9 cellular contexts compared by ENCODE assay signal in the genomic region with DNA sequence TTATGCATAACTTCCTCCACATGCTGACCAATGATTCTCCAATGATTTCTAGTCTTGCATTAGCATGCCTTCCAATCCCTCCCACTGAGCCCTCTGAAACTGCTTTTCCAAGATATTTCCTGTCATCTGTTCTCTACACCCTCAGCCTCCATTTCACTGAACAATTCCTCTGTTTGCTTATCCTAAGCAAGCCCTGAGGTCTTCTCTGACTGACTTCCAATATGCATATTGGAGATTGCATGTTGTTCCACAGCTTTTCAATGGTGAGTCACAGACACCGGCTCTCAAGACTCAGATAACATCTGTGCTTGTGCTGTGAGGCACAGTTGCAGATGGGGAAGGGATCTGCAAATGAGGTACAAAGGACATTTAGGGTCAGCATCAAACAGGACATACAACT.
A peak's percentile ranks its signal among the peaks of the same experiment; 100 is the strongest.
DNase-seq lines count a peak whose midpoint lies in the region; ATAC-seq and TF ChIP-seq lines count a peak whose summit lies in the region.
"Had no signal": no experiment of that assay in that cellular context is flagged by ENCODE, and none has a peak within 500 bp of the region (broad histone marks: within the 10 kb centered on the region; RNA-seq: fewer than 3 reads in every experiment).

No MANE protein-coding gene starts in this region.

- in situ Hi-C loops in SK-MEL-5 (cut with HindIII; ENCODE audit: low pct_unique_long_range_greater_than_20kb, low sequenced_read_pairs) = no loop called here

- H3K4me3 Mint-ChIP-seq in activated T-helper 2 cell treated with anti-CD3 and anti-CD28 coated beads, Interferon-gamma antibody, Interleukin-2, Interleukin-4, amounts not matched to agents 10 μg/mL and 5 μg/mL and 100 μg/mL, durations not matched to agents 14 hours and 24 hours and 36 hours (ENCODE audit: low read depth) = no peak overlapping the region

- POLR2A ChIA-PET in AG04449 (lab: Yijun Ruan, JAX) (no interaction called here), GM10248 (lab: Yijun Ruan, JAX) (no interaction called here)

- DNase-seq in AG04449 (ENCODE audit: low read depth, low spot score) (peak; percentile 83), HCEC 1CT (peak; percentile 92), SK-MEL-5 (ENCODE audit: low read depth, low spot score) (peak; percentile 67), foreskin melanocyte (peak; percentile 86), GM10248 (ENCODE audit: extremely low spot score) (no peak)
- DNase-seq in activated T-helper 2 cell treated with anti-CD3 and anti-CD28 coated beads, Interferon-gamma antibody, Interleukin-2, Interleukin-4, amounts not matched to agents 10 μg/mL and 5 μg/mL and 100 μg/mL, durations not matched to agents 14 hours and 24 hours and 36 hours (ENCODE audit: low spot score) = no peak
- DNase-seq: DMS79 had no signal

- ATAC-seq in GM19397 (IDR thresholded peaks at IDR 0.05; ENCODE audit: unreplicated experiment) (no peak), GM21528 (IDR thresholded peaks at IDR 0.05; ENCODE audit: low FRiP score, unreplicated experiment) (no peak)

- H3K4me3 ChIP-seq in AG04449 (ENCODE audit: low read depth, low read length) = no peak overlapping the region

- intact Hi-C loops in activated T-helper 2 cell treated with anti-CD3 and anti-CD28 coated beads, Interferon-gamma antibody, Interleukin-2, Interleukin-4, amounts not matched to agents 10 μg/mL and 5 μg/mL and 100 μg/mL, durations not matched to agents 14 hours and 24 hours and 36 hours (cut with micrococcal nuclease) = no loop called here

- H3K4me1 Mint-ChIP-seq in activated T-helper 2 cell treated with anti-CD3 and anti-CD28 coated beads, Interferon-gamma antibody, Interleukin-2, Interleukin-4, amounts not matched to agents 10 μg/mL and 5 μg/mL and 100 μg/mL, durations not matched to agents 14 hours and 24 hours and 36 hours (ENCODE audit: low read depth) = peaks cover 12% of the 10 kb centered on the region

- no peak overlapping the region for H3K27ac Mint-ChIP-seq in activated T-helper 2 cell treated with anti-CD3 and anti-CD28 coated beads, Interferon-gamma antibody, Interleukin-2, Interleukin-4, amounts not matched to agents 10 μg/mL and 5 μg/mL and 100 μg/mL, durations not matched to agents 14 hours and 24 hours and 36 hours

- H3K27me3 Mint-ChIP-seq in activated T-helper 2 cell treated with anti-CD3 and anti-CD28 coated beads, Interferon-gamma antibody, Interleukin-2, Interleukin-4, amounts not matched to agents 10 μg/mL and 5 μg/mL and 100 μg/mL, durations not matched to agents 14 hours and 24 hours and 36 hours (ENCODE audit: low read depth) = no peaks in the 10 kb centered on the region

- peaks cover 7% of the 10 kb centered on the region for H3K36me3 Mint-ChIP-seq in activated T-helper 2 cell treated with anti-CD3 and anti-CD28 coated beads, Interferon-gamma antibody, Interleukin-2, Interleukin-4, amounts not matched to agents 10 μg/mL and 5 μg/mL and 100 μg/mL, durations not matched to agents 14 hours and 24 hours and 36 hours (ENCODE audit: low read depth)

- CTCF ChIA-PET in AG04449 (lab: Yijun Ruan, JAX) = no interaction called here
- CTCF ChIA-PET in GM10248 (lab: Yijun Ruan, JAX) = no interaction called here

- TF ChIP-seq CTCF in AG04449 (IDR thresholded peaks at IDR 0.05; ENCODE audit: insufficient read depth, low read length, missing control alignments) = no peak
- no peak for TF ChIP-seq CTCF in GM10248 (IDR thresholded peaks at IDR 0.05; ENCODE audit: control extremely low read depth, extremely low read depth, low read depth, missing control alignments)

- H3K9me3 Mint-ChIP-seq in activated T-helper 2 cell treated with anti-CD3 and anti-CD28 coated beads, Interferon-gamma antibody, Interleukin-2, Interleukin-4, amounts not matched to agents 10 μg/mL and 5 μg/mL and 100 μg/mL, durations not matched to agents 14 hours and 24 hours and 36 hours = no peaks in the 10 kb centered on the region

Comparison
In these comparisons a context has a peak if more than half of its experiments do, and no peak if none do; other contexts are left out.
1. DNase-seq: peak in AG04449 (single experiment), HCEC 1CT (single experiment), SK-MEL-5 (single experiment) and foreskin melanocyte (single experiment); none in GM10248 (single experiment) and activated T-helper 2 cell treated with anti-CD3 and anti-CD28 coated beads, Interferon-gamma antibody, Interleukin-2, Interleukin-4, amounts not matched to agents 10 μg/mL and 5 μg/mL and 100 μg/mL, durations not matched to agents 14 hours and 24 hours and 36 hours (single experiment).